12 cellular contexts compared by ENCODE assay signal in the genomic region with DNA sequence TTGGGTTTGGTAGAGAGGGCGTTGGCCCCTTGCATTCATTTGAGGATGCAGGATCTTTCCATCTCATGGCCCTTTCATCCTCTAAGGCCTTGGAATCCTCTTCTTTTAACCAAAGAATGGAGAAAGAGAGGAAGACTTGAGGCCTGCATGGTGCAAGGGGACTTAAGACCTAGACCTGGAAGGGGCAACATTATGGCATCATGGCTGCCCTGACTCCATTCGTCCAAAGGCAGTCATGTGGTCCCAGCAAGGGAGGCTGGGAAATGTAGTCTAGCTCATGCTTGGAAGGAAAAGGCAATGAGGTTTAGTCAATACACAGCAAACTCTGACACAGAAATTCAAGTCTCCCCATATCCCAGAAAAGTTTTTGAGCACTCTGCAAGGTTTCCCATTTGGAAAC. TPM values are rescaled to one million over a fixed set of nuclear protein-coding genes. Genes with fewer than 3 reads are reported as not detected.
DNase-seq lines count a peak whose midpoint lies in the region; ATAC-seq and TF ChIP-seq lines count a peak whose summit lies in the region.
"Had no signal": no experiment of that assay in that cellular context is flagged by ENCODE, and none has a peak within 500 bp of the region (broad histone marks: within the 10 kb centered on the region; RNA-seq: fewer than 3 reads in every experiment).

No MANE protein-coding gene starts in this region.

- no peak overlapping the region for H3K27ac Mint-ChIP-seq in GM23338
- H3K27ac Mint-ChIP-seq: activated naive CD8-positive, alpha-beta T cell had no signal

- no peaks in the 10 kb centered on the region for H3K79me2 ChIP-seq in GM23338 (replicated peaks; ENCODE audit: insufficient read depth)

- no peaks in the 10 kb centered on the region; the same call in 2 of the 3 replicates for H3K9me3 Mint-ChIP-seq in GM23338

- TF ChIP-seq CTCF in BE2C (IDR thresholded peaks at IDR 0.05; ENCODE audit: low read depth, low read length) (no peak), GM23338 (conservative IDR thresholded peaks at IDR 0.05; ENCODE audit: low read depth in 2 of 2) (no peak), choroid plexus epithelial cell (conservative IDR thresholded peaks at IDR 0.05; ENCODE audit: low read depth, low read length) (no peak)

- 0 out of 2 replicates have a peak, but pooled peaks cover 1% of the 10 kb centered on the region for H3F3A ChIP-seq in GM23338 (replicated peaks; ENCODE audit: low read depth)

- H3K9me3 ChIP-seq in BE2C, result no peaks in the 10 kb centered on the region

- no peaks in the 10 kb centered on the region; the same call in 1 of the 2 replicates for H4K20me1 ChIP-seq in GM23338 (replicated peaks; ENCODE audit: insufficient read depth)

- H3K27me3 ChIP-seq in BE2C, result no peaks in the 10 kb centered on the region
- H3K27me3 ChIP-seq in GM23338 (ENCODE audit: insufficient read depth), result no peaks in the 10 kb centered on the region

- no peaks in the 10 kb centered on the region for H3K9me2 ChIP-seq in GM23338 (ENCODE audit: insufficient read depth)

- no peaks in the 10 kb centered on the region for H3K36me3 ChIP-seq in BE2C
- no peaks in the 10 kb centered on the region for H3K36me3 ChIP-seq in GM23338 (ENCODE audit: insufficient read depth)

- DNase-seq in BE2C (peak; percentile 23), GM23338 (ENCODE audit: low spot score) (peak; percentile 51), OCI-M1 (lab: John Stamatoyannopoulos, UW) (peak; percentile 44), choroid plexus epithelial cell (ENCODE audit: low read depth) (peak; percentile 39), NCI-H510A treated with DMSO at 0.1 percent for 48 hours (lab: John Stamatoyannopoulos, UW) (no peak)
- DNase-seq in stimulated activated CD8-positive, alpha-beta memory T cell treated with anti-CD3 and anti-CD28 coated beads, Interleukin-4, amount 100 ng/mL, for 48 hours, result no peak
- DNase-seq: mesenchymal stem cell, NCI-H2227 treated with DMSO at 0.1 percent for 48 hours, RPMI8226 had no signal

- peaks cover 53% of the 10 kb centered on the region for H3K36me3 Mint-ChIP-seq in GM23338 (ENCODE audit: low read depth)

- peaks cover 8% of the 10 kb centered on the region for H3K27me3 Mint-ChIP-seq in GM23338 (ENCODE audit: insufficient read depth, low read depth, poor library complexity)
- H3K27me3 Mint-ChIP-seq: activated naive CD8-positive, alpha-beta T cell had no signal

- no peak overlapping the region for H3K4me2 ChIP-seq in GM23338

- H3K4me3 ChIP-seq in BE2C (ENCODE audit: low read depth, low read length) (no peak overlapping the region), GM23338 (no peak overlapping the region), choroid plexus epithelial cell (ENCODE audit: low read depth, low read length) (no peak overlapping the region)

- peak; percentile 32 for ATAC-seq in GM23338
- no peak for ATAC-seq in GM19023 (IDR thresholded peaks at IDR 0.05; ENCODE audit: unreplicated experiment)
- ATAC-seq in HG02938 (IDR thresholded peaks at IDR 0.05; ENCODE audit: unreplicated experiment), result no peak

- H3K4me1 Mint-ChIP-seq in GM23338, result peaks cover 13% of the 10 kb centered on the region

- H3K4me1 ChIP-seq in BE2C (no peaks in the 10 kb centered on the region; the same call in 1 of the 2 replicates), GM23338 (ENCODE audit: insufficient read depth) (peaks cover 10% of the 10 kb centered on the region; the same call in 1 of the 2 replicates)

- H2AFZ ChIP-seq in GM23338, result no peak overlapping the region

- H3K27ac ChIP-seq in GM23338 (ENCODE audit: low read depth), result no peak overlapping the region

- no peak overlapping the region for H3K4me3 Mint-ChIP-seq in GM23338
- H3K4me3 Mint-ChIP-seq: activated naive CD8-positive, alpha-beta T cell had no signal

TF ChIP-seq in GM23338, 12 proteins besides CTCF, POLR2A, EP300 and RAD21:
- TF ChIP-seq, protein P1, sequence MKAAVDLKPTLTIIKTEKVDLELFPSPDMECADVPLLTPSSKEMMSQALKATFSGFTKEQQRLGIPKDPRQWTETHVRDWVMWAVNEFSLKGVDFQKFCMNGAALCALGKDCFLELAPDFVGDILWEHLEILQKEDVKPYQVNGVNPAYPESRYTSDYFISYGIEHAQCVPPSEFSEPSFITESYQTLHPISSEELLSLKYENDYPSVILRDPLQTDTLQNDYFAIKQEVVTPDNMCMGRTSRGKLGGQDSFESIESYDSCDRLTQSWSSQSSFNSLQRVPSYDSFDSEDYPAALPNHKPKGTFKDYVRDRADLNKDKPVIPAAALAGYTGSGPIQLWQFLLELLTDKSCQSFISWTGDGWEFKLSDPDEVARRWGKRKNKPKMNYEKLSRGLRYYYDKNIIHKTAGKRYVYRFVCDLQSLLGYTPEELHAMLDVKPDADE (IDR thresholded peaks at IDR 0.05), result 0 out of 2 replicates have a peak, but pooled peaks have one; percentile 50
- TF ChIP-seq POLR2AphosphoS5 (IDR thresholded peaks at IDR 0.05; ENCODE audit: low read depth), result no peak

RNA-seq across cellular contexts. Expression of gene CDRT4, which starts 30.7 kb away (rescaled TPM):
- not detected for polyA plus RNA-seq in BE2C (2012; ENCODE audit: insufficient read depth, insufficient read length, low read depth)
- total RNA-seq in GM23338 (2014; rRNA removed; shearing (Covaris generic)), result 8.7 and 13.0 TPM in 2 replicates
- polyA plus RNA-seq in GM23338 (2016; fragmentation: Nextera tagmentation; extraction: Ambion mirVana), result 6.5 TPM in 2 replicates

Comparison
In these comparisons a context has a peak if more than half of its experiments do, and no peak if none do; other contexts are left out.
1. DNase-seq: peak in BE2C (single experiment), GM23338 (single experiment), OCI-M1 (single experiment) and choroid plexus epithelial cell (single experiment); none in NCI-H510A treated with DMSO at 0.1 percent for 48 hours (single experiment) and stimulated activated CD8-positive, alpha-beta memory T cell treated with anti-CD3 and anti-CD28 coated beads, Interleukin-4, amount 100 ng/mL, for 48 hours (single experiment).